ENCODE assay signal across 13 cellular contexts in the genomic region with DNA sequence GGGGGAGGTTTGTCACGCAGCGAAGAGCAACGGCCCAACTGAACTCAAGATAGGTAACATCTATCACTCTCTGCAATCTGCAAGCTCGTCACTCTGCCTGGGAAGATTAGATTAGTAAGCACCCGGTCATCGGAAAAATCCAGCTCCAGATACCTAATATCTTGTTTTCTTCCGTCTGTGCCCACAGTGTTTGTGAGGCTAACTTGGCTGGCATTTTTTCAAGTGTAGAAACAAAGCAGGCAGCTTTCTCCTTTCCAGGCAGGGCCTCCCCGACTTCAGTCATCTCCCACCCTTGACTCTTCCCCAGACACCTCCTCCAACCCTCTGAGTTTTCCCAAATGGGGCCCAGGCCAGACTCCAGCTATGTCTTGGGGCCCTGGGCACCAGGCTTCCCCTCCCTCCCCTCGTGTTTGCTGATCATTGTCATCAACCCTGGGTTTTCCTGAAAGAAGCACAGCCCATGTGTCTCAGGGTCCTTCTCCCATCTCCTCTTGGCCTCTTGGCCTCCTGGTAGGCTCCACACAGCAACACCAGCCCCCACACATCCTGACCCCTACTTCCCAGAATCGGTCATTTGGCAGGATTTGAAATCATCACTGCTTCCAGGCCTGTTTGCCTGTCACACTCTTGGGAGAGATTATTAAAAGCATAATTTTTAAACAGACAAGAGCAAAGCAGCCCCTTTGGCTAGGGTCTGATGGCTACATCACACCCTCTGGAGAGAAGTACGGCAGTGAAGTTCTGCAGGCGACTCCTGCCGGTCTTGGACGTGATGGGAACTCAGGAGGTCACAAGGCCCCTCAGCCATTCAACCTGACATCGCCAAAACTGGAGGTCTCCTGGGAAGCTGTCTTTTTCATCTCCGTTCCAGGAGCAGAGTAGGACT.
DNase-seq lines count a peak whose midpoint lies in the region; ATAC-seq and TF ChIP-seq lines count a peak whose summit lies in the region.
"Had no signal": no experiment of that assay in that cellular context is flagged by ENCODE, and none has a peak within 500 bp of the region (broad histone marks: within the 10 kb centered on the region; RNA-seq: fewer than 3 reads in every experiment).

No MANE protein-coding gene starts in this region.

- H3K9me3 Mint-ChIP-seq in activated naive CD4-positive, alpha-beta T cell treated with anti-CD3 and anti-CD28 coated beads, Interleukin-2, amount 50 U/mL, for 24 hours: no peaks in the 10 kb centered on the region
- H3K9me3 Mint-ChIP-seq in activated CD4-positive, alpha-beta memory T cell treated with anti-CD3 and anti-CD28 coated beads, Interleukin-2, amount 10 ng/mL, durations not matched to agents 7 days and 5 days: peaks cover 3% of the 10 kb centered on the region
- H3K9me3 Mint-ChIP-seq in memory B cell (peaks cover 3% of the 10 kb centered on the region), type B pancreatic cell (no peaks in the 10 kb centered on the region), T-cell (peaks cover 0 to 4% (median 4%) of the 10 kb centered on the region in 3 donors)

- no peaks in the 10 kb centered on the region for H3K27me3 Mint-ChIP-seq in activated naive CD4-positive, alpha-beta T cell treated with anti-CD3 and anti-CD28 coated beads, Interleukin-2, amount 50 U/mL, for 24 hours
- no peaks in the 10 kb centered on the region for H3K27me3 Mint-ChIP-seq in activated CD4-positive, alpha-beta memory T cell treated with anti-CD3 and anti-CD28 coated beads, Interleukin-2, amount 10 ng/mL, durations not matched to agents 7 days and 5 days
- peaks cover 12% of the 10 kb centered on the region for H3K27me3 Mint-ChIP-seq in memory B cell
- H3K27me3 Mint-ChIP-seq in type B pancreatic cell: no peaks in the 10 kb centered on the region
- no peaks in the 10 kb centered on the region for H3K27me3 Mint-ChIP-seq in T-cell

- no peak for TF ChIP-seq CTCF in type B pancreatic cell (conservative IDR thresholded peaks at IDR 0.05)

- H3K4me1 Mint-ChIP-seq in activated naive CD4-positive, alpha-beta T cell treated with anti-CD3 and anti-CD28 coated beads, Interleukin-2, amount 50 U/mL, for 24 hours: peaks cover 21% of the 10 kb centered on the region
- H3K4me1 Mint-ChIP-seq in activated CD4-positive, alpha-beta memory T cell treated with anti-CD3 and anti-CD28 coated beads, Interleukin-2, amount 10 ng/mL, durations not matched to agents 7 days and 5 days: peaks cover 59% of the 10 kb centered on the region
- H3K4me1 Mint-ChIP-seq in memory B cell (peaks cover 33% of the 10 kb centered on the region), type B pancreatic cell (ENCODE audit: unreplicated experiment) (peaks cover 57% of the 10 kb centered on the region), T-cell (peaks cover 28 to 43% (median 34%) of the 10 kb centered on the region in 3 donors)

- no peak for ATAC-seq in memory B cell (ENCODE audit: low read depth)
- no peak for ATAC-seq in T-cell (replicated peaks in 1 of 4)
- ATAC-seq in HG03457 (IDR thresholded peaks at IDR 0.05; ENCODE audit: unreplicated experiment): no peak
- ATAC-seq: GM23338, heart right ventricle had no signal

- POLR2A ChIA-PET in activated CD4-positive, alpha-beta memory T cell treated with anti-CD3 and anti-CD28 coated beads, Interleukin-2, amount 10 ng/mL, durations not matched to agents 7 days and 5 days (lab: Charles Lee): interaction anchor here (0.9 to 6.8 kb wide), 5 partner anchors 15 to 145 kb away, joined by 3 to 46 read pairs (median 5); no protein-coding TSS in a partner anchor
- POLR2A ChIA-PET in T-cell (lab: Charles Lee): no interaction called here

- CTCF ChIA-PET in activated CD4-positive, alpha-beta memory T cell treated with anti-CD3 and anti-CD28 coated beads, Interleukin-2, amount 10 ng/mL, durations not matched to agents 7 days and 5 days (lab: Charles Lee): interaction anchor here (0.7 kb wide), 1 partner anchor 296 kb away, joined by 3 read pairs; no protein-coding TSS in a partner anchor
- CTCF ChIA-PET in T-cell (lab: Charles Lee): interaction anchor here in 1 of 2 donors (0.7 kb wide), 1 partner anchor 98 kb away, joined by 3 read pairs; no protein-coding TSS in a partner anchor

- H3K27ac Mint-ChIP-seq in activated naive CD4-positive, alpha-beta T cell treated with anti-CD3 and anti-CD28 coated beads, Interleukin-2, amount 50 U/mL, for 24 hours: peak overlapping the region; percentile 53
- peak overlapping the region; percentile 18 for H3K27ac Mint-ChIP-seq in activated CD4-positive, alpha-beta memory T cell treated with anti-CD3 and anti-CD28 coated beads, Interleukin-2, amount 10 ng/mL, durations not matched to agents 7 days and 5 days
- H3K27ac Mint-ChIP-seq in memory B cell (peak overlapping the region; percentile 22), type B pancreatic cell (peak overlapping the region; percentile 85), T-cell (no peak overlapping the region)
- H3K27ac Mint-ChIP-seq: GM23338 had no signal

- no peak for DNase-seq in activated naive CD4-positive, alpha-beta T cell treated with anti-CD3 and anti-CD28 coated beads, Interleukin-2, amount 50 U/mL, for 16 hours
- DNase-seq in activated CD4-positive, alpha-beta memory T cell treated with anti-CD3 and anti-CD28 coated beads, Interleukin-2, amount 10 ng/mL, durations not matched to agents 7 days and 5 days: no peak
- DNase-seq in memory B cell (ENCODE audit: low spot score in 2 of 2) (no peak), type B pancreatic cell (ENCODE audit: extremely low spot score, unreplicated experiment) (no peak), T-cell (no peak), medulla oblongata (ENCODE audit: extremely low spot score) (no peak)
- DNase-seq: C1 segment of cervical spinal cord, GDM1, heart right ventricle, retina had no signal

- peaks cover 2% of the 10 kb centered on the region for H3K36me3 Mint-ChIP-seq in activated naive CD4-positive, alpha-beta T cell treated with anti-CD3 and anti-CD28 coated beads, Interleukin-2, amount 50 U/mL, for 24 hours
- H3K36me3 Mint-ChIP-seq in activated CD4-positive, alpha-beta memory T cell treated with anti-CD3 and anti-CD28 coated beads, Interleukin-2, amount 10 ng/mL, durations not matched to agents 7 days and 5 days (ENCODE audit: low read depth): peaks cover 4% of the 10 kb centered on the region
- H3K36me3 Mint-ChIP-seq in memory B cell (no peaks in the 10 kb centered on the region), type B pancreatic cell (no peaks in the 10 kb centered on the region), T-cell (peaks cover 3% of the 10 kb centered on the region)

- no peak overlapping the region for H3K4me3 Mint-ChIP-seq in activated naive CD4-positive, alpha-beta T cell treated with anti-CD3 and anti-CD28 coated beads, Interleukin-2, amount 50 U/mL, for 24 hours
- H3K4me3 Mint-ChIP-seq in activated CD4-positive, alpha-beta memory T cell treated with anti-CD3 and anti-CD28 coated beads, Interleukin-2, amount 10 ng/mL, durations not matched to agents 7 days and 5 days: no peak overlapping the region
- no peak overlapping the region for H3K4me3 Mint-ChIP-seq in memory B cell
- peak overlapping the region; percentile 18 for H3K4me3 Mint-ChIP-seq in type B pancreatic cell
- H3K4me3 Mint-ChIP-seq in T-cell: no peak overlapping the region
- H3K4me3 Mint-ChIP-seq: GM23338 had no signal

Comparison
In these comparisons a context has a peak if more than half of its experiments do, and no peak if none do; other contexts are left out.
1. H3K27ac Mint-ChIP-seq: peak in activated naive CD4-positive, alpha-beta T cell treated with anti-CD3 and anti-CD28 coated beads, Interleukin-2, amount 50 U/mL, for 24 hours (single experiment), activated CD4-positive, alpha-beta memory T cell treated with anti-CD3 and anti-CD28 coated beads, Interleukin-2, amount 10 ng/mL, durations not matched to agents 7 days and 5 days (single experiment), memory B cell (single experiment) and type B pancreatic cell (single experiment); none in T-cell (0 of 2).